1 cellular context compared by ENCODE assay signal in the genomic region with DNA sequence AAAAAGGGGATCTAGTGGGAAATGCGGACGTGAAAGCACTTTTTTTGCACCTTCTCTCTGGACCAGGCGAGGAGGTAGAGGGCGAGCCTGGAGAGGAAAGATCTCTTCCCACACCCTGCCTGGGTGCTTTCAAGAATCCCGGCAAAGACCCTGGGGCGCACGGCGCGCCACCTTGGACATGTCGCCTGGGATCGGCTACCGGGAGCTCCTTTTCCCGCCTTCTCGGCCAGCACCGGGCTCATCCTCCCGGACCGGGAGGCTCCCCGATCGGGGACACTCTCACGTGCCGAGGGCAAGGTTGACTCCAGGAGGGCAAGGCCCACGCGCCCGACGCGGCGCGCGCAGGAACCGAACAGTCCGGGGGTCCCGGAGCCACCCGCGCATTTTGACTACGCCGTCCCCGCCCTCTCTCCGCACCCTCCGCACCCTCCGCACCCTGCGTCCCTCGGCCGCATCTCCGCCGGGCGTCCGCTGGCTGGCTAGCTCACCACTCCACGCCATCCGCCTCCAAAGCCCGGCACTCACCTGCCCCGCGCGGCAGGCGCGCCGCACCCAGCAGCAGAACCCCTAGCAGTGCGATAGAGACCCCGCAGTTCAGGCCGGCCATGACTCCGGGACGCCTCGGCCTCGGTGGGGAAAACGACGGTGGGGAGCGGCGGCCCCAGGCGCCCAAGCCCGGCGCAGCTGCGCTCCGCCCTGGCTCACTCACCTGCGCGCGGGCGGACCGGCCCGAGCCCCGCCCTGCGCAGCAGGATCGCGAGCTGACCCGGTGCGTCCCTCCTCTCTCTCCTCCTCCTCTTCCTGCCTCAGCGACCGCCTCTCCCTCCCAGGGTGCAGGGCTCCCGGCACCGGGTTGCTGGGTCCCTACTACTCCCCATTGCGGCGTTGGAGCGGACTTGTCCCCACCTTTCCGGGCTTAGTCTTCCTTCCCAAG.
TF ChIP-seq lines count a peak whose summit lies in the region.

A gene with protein sequence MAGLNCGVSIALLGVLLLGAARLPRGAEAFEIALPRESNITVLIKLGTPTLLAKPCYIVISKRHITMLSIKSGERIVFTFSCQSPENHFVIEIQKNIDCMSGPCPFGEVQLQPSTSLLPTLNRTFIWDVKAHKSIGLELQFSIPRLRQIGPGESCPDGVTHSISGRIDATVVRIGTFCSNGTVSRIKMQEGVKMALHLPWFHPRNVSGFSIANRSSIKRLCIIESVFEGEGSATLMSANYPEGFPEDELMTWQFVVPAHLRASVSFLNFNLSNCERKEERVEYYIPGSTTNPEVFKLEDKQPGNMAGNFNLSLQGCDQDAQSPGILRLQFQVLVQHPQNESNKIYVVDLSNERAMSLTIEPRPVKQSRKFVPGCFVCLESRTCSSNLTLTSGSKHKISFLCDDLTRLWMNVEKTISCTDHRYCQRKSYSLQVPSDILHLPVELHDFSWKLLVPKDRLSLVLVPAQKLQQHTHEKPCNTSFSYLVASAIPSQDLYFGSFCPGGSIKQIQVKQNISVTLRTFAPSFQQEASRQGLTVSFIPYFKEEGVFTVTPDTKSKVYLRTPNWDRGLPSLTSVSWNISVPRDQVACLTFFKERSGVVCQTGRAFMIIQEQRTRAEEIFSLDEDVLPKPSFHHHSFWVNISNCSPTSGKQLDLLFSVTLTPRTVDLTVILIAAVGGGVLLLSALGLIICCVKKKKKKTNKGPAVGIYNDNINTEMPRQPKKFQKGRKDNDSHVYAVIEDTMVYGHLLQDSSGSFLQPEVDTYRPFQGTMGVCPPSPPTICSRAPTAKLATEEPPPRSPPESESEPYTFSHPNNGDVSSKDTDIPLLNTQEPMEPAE (minus strand): TSS at position 698 of the 934 bp plus-strand sequence. CDS start 91 bp downstream, at position 607.

TF ChIP-seq in endothelial cell of umbilical vein, 7 proteins besides CTCF, POLR2A, EP300 and RAD21:
- TF ChIP-seq GATA2 (IDR thresholded peaks at IDR 0.05; ENCODE audit: insufficient read depth, insufficient read length, low read depth, low read length) (no peak), EZH2 (IDR thresholded peaks at IDR 0.05; ENCODE audit: borderline replicate concordance, low read depth, low read length, severe bottlenecking) (peak; percentile 92)
- TF ChIP-seq, protein P1, sequence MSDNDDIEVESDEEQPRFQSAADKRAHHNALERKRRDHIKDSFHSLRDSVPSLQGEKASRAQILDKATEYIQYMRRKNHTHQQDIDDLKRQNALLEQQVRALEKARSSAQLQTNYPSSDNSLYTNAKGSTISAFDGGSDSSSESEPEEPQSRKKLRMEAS (IDR thresholded peaks at IDR 0.05; ENCODE audit: insufficient read depth, insufficient read length) = no peak
